ENCODE assay signal across 7 cellular contexts in genomic region chr19:2014081-2014693, GRCh38. TPM values are rescaled to one million over a fixed set of nuclear protein-coding genes. Genes with fewer than 3 reads are reported as not detected.
DNase-seq lines count a peak whose midpoint lies in the region; ATAC-seq and TF ChIP-seq lines count a peak whose summit lies in the region.

No MANE protein-coding gene starts in this region.

- no peak overlapping the region for H3K27ac Mint-ChIP-seq in activated naive CD8-positive, alpha-beta T cell treated with anti-CD3 and anti-CD28 coated beads for 36 hours

- H3K27me3 Mint-ChIP-seq in activated naive CD8-positive, alpha-beta T cell treated with anti-CD3 and anti-CD28 coated beads for 36 hours = no peaks in the 10 kb centered on the region

- WGBS in stomach, 5 donors = 70 to 82% (median 79%) methylated on average over 8 to 9 of the region's 9 CpGs

- peaks cover 9% of the 10 kb centered on the region for H3K36me3 Mint-ChIP-seq in activated naive CD8-positive, alpha-beta T cell treated with anti-CD3 and anti-CD28 coated beads for 36 hours

- peaks cover 7% of the 10 kb centered on the region for H3K4me1 Mint-ChIP-seq in activated naive CD8-positive, alpha-beta T cell treated with anti-CD3 and anti-CD28 coated beads for 36 hours

- TF ChIP-seq EP300 in stomach (IDR thresholded peaks at IDR 0.05) = no peak

- no peak for TF ChIP-seq POLR2A in stomach (IDR thresholded peaks at IDR 0.05)

- H3K27me3 ChIP-seq in HUES6 (ENCODE audit: control insufficient read depth, insufficient read depth, low read length) (no peaks in the 10 kb centered on the region), stomach (no peaks in the 10 kb centered on the region)

- H3K9ac ChIP-seq in HUES6 (ENCODE audit: low read length) = no peak overlapping the region

- ATAC-seq in left cardiac atrium = peak; percentile 3
- ATAC-seq in HG02678 (IDR thresholded peaks at IDR 0.05; ENCODE audit: unreplicated experiment) = no peak
- ATAC-seq in HG03139 (IDR thresholded peaks at IDR 0.05; ENCODE audit: unreplicated experiment) = no peak

- DNase-seq in activated naive CD8-positive, alpha-beta T cell treated with anti-CD3 and anti-CD28 coated beads for 36 hours = no peak
- DNase-seq in left cardiac atrium (no peak), stomach (no peak), NCI-H82 treated with DMSO at 0.1 percent for 48 hours (lab: John Stamatoyannopoulos, UW; ENCODE audit: unreplicated experiment) (no peak)

- no peak overlapping the region for H3K27ac ChIP-seq in HUES6 (ENCODE audit: low read depth, low read length)
- peak overlapping the region in 3 of 5 donors; percentile 63 to 84 (median 82) for H3K27ac ChIP-seq in stomach

- H3K4me1 ChIP-seq in HUES6 (ENCODE audit: control insufficient read depth, insufficient read depth, low read length) (no peaks in the 10 kb centered on the region), stomach (peaks cover 23 to 39% (median 30%) of the 10 kb centered on the region in 4 donors)

- H3K4me3 ChIP-seq in HUES6 (ENCODE audit: low read depth, low read length) (peak overlapping the region; percentile 86), stomach (peak overlapping the region; percentile 67 to 95 (median 79))

- no peaks in the 10 kb centered on the region for H3K9me3 ChIP-seq in HUES6 (ENCODE audit: control insufficient read depth, insufficient read depth, low read depth, low read length)
- H3K9me3 ChIP-seq in stomach = no peaks in the 10 kb centered on the region

- peak overlapping the region; percentile 76 for H3K4me3 Mint-ChIP-seq in activated naive CD8-positive, alpha-beta T cell treated with anti-CD3 and anti-CD28 coated beads for 36 hours

- intact Hi-C loops in left cardiac atrium (cut with DNase I) = no loop called here
- intact Hi-C loops in stomach (cut with DNase I; ENCODE audit: low total_unique reads) = loop anchor here (10.0 kb wide), 1 partner anchor 79 kb away; no protein-coding TSS in a partner anchor

- no peaks in the 10 kb centered on the region for H3K9me3 Mint-ChIP-seq in activated naive CD8-positive, alpha-beta T cell treated with anti-CD3 and anti-CD28 coated beads for 36 hours

- H3K36me3 ChIP-seq in HUES6 (ENCODE audit: control insufficient read depth, insufficient read depth, low read length) (no peaks in the 10 kb centered on the region), stomach (peaks cover 0 to 10% (median 4%) of the 10 kb centered on the region in 4 donors)

- TF ChIP-seq CTCF in stomach (IDR thresholded peaks at IDR 0.05) = no peak

RNA-seq across cellular contexts. Expression of gene BTBD2, which starts 1.3 kb away (rescaled TPM):
- 10 to 100 TPM; 22.1 to 26.2 TPM for total RNA-seq in activated naive CD8-positive, alpha-beta T cell treated with anti-CD3 and anti-CD28 coated beads for 36 hours
- total RNA-seq in left cardiac atrium (10 to 100 TPM; 51.4 to 54.3 TPM), stomach (10 to 100 TPM; 17.9 to 39.6 (median 33.3) TPM)
- polyA plus RNA-seq in stomach = 10 to 100 TPM; 39.9 to 50.2 (median 40.9) TPM

RNA-seq across cellular contexts. Expression of gene MKNK2, which starts 36.9 kb away (rescaled TPM):
- 100 to 1,000 TPM; 230 to 232 TPM for total RNA-seq in activated naive CD8-positive, alpha-beta T cell treated with anti-CD3 and anti-CD28 coated beads for 36 hours
- total RNA-seq in left cardiac atrium = 100 to 1,000 TPM; 127 to 174 TPM
- 100 to 1,000 TPM in 2 of 5 donors, 10 to 100 TPM in 3; 38.7 to 192 (median 83.9) TPM for total RNA-seq in stomach
- 100 to 1,000 TPM; 102 to 164 (median 130) TPM for polyA plus RNA-seq in stomach

Comparison
In these comparisons a context has a peak if more than half of its experiments do, and no peak if none do; other contexts are left out.
1. ATAC-seq: peak in left cardiac atrium (2 of 2); none in HG02678 (single experiment) and HG03139 (single experiment).